In genomic region chr5:173327948-173328895, GRCh38 we compare ENCODE assay signal across 8 cellular contexts. TPM values are rescaled to one million over a fixed set of nuclear protein-coding genes. Genes with fewer than 3 reads are reported as not detected.
DNase-seq lines count a peak whose midpoint lies in the region; ATAC-seq and TF ChIP-seq lines count a peak whose summit lies in the region.

Gene STC2, minus strand, starts transcription at chr5:173328414. Its CDS starts 221 bp downstream, at chr5:173328193.

- H3K9me2 ChIP-seq in PC-3 (replicated peaks; ENCODE audit: low read length): no peaks in the 10 kb centered on the region

- CTCF ChIA-PET in PC-3 (lab: Charles Lee): interaction anchor here (0.6 kb wide), 1 partner anchor 231 kb away, joined by 5 read pairs; no protein-coding TSS in a partner anchor

- POLR2A ChIA-PET in PC-3 (lab: Charles Lee; ENCODE audit: unreplicated experiment): interaction anchor here (0.6 to 1.3 kb wide), 9 partner anchors 8 to 636 kb away, joined by 3 to 8 read pairs (median 4); partner anchors contain the start of gene BOD1

- peak within 1 kb of the TSS; percentile 89 for H3K4me2 ChIP-seq in PC-3 (ENCODE audit: low read length)

- H3K27ac ChIP-seq in PC-3 (ENCODE audit: low read length): peak within 1 kb of the TSS; percentile 94

- TF ChIP-seq CTCF in PC-3 (conservative IDR thresholded peaks at IDR 0.05; ENCODE audit: low read depth, low read length): no peak

- H3K4me1 ChIP-seq in PC-3 (ENCODE audit: insufficient read depth, low read length): peaks cover 40% of the 10 kb centered on the region

- H3K27me3 ChIP-seq in PC-3 (ENCODE audit: low read length): no peaks in the 10 kb centered on the region

- peak within 1 kb of the TSS; percentile 83 for H2AFZ ChIP-seq in PC-3 (ENCODE audit: low read length)

- DNase-seq in COR-L47 (lab: John Stamatoyannopoulos, UW) (peak; percentile 89), PC-3 (peak; percentile 98), T47D (ENCODE audit: low read depth in 1 of 2, low spot score in 1 of 2) (peak; percentile 97 to 99), iPS-NIHi7 (ENCODE audit: extremely low spot score) (peak; percentile 96)
- peak; percentile 47 for DNase-seq in stimulated activated CD4-positive, alpha-beta T cell treated with anti-CD3 and anti-CD28 coated beads, Interleukin-12 subunit alpha, Interleukin-12 subunit beta, amount 100 ng/mL, for 4 hours
- DNase-seq in NK-92 treated with Interleukin-12 subunit alpha and Interleukin-12 subunit beta, amount 100 ng/mL, for 24 hours (lab: John Stamatoyannopoulos, UW): no peak

- H4K20me1 ChIP-seq in PC-3 (ENCODE audit: low read length): peaks cover 40% of the 10 kb centered on the region

- no peaks in the 10 kb centered on the region for H3K9me3 ChIP-seq in PC-3 (ENCODE audit: low read length)

- H3K4me3 ChIP-seq in PC-3 (ENCODE audit: low read length): peak within 1 kb of the TSS; percentile 75

- peak within 1 kb of the TSS; percentile 77 for H3K9ac ChIP-seq in PC-3 (ENCODE audit: low read length)

- H3F3A ChIP-seq in PC-3 (ENCODE audit: low read length, unreplicated experiment): peaks cover 5% of the 10 kb centered on the region

- intact Hi-C loops in PC-3 (cut with micrococcal nuclease): loop anchor here (1.0 to 10.0 kb wide), 4 partner anchors 13 to 577 kb away; no protein-coding TSS in a partner anchor

- in situ Hi-C loops in T47D (cut with HindIII; ENCODE audit: low pct_unique_long_range_greater_than_20kb, low sequenced_read_pairs): no loop called here

- peak; percentile 59 for ATAC-seq in GM19395 (IDR thresholded peaks at IDR 0.05; ENCODE audit: unreplicated experiment)
- peak; percentile 34 for ATAC-seq in HG03565 (IDR thresholded peaks at IDR 0.05; ENCODE audit: unreplicated experiment)
- ATAC-seq in PC-3: peak; percentile 75

- BruUV-seq in PC-3 (replicated peaks; lab: Mats Ljungman, UMichigan): TSS peak; percentile 54

- H3K36me3 ChIP-seq in PC-3 (ENCODE audit: low read depth, low read length): peaks cover 30% of the 10 kb centered on the region

- H3K79me2 ChIP-seq in PC-3 (ENCODE audit: low read length): peaks cover 50% of the 10 kb centered on the region

RNA-seq across cellular contexts. Expression of gene STC2, which starts in this region (rescaled TPM):
- 99.9 and 182 TPM in 2 replicates for total RNA-seq in PC-3 (2014; rRNA removed)
